ENCODE assay signal across 21 cellular contexts in genomic region chr17:6679241-6679640, GRCh38. TPM values are rescaled to one million over a fixed set of nuclear protein-coding genes. Genes with fewer than 3 reads are reported as not detected.
DNase-seq lines count a peak whose midpoint lies in the region; ATAC-seq and TF ChIP-seq lines count a peak whose summit lies in the region.
"Had no signal": no experiment of that assay in that cellular context is flagged by ENCODE, and none has a peak within 500 bp of the region (broad histone marks: within the 10 kb centered on the region; RNA-seq: fewer than 3 reads in every experiment).

No MANE protein-coding gene starts in this region.

- H3K36me3 ChIP-seq in BLaER1 = no peaks in the 10 kb centered on the region
- H3K36me3 ChIP-seq in RWPE2 (ENCODE audit: low read depth) = no peaks in the 10 kb centered on the region
- no peaks in the 10 kb centered on the region for H3K36me3 ChIP-seq in sigmoid colon
- H3K36me3 ChIP-seq in SJCRH30 = no peaks in the 10 kb centered on the region
- H3K36me3 ChIP-seq: HAP-1 had no signal

- 74 to 80% methylated on average over 6 of the region's 6 CpGs for WGBS in sigmoid colon, 2 donors

- no peak for TF ChIP-seq POLR2A in sigmoid colon (IDR thresholded peaks at IDR 0.05)

- no peak overlapping the region for H3K9ac ChIP-seq in BLaER1

- H3K27ac ChIP-seq in BLaER1 (no peak overlapping the region), RWPE2 (ENCODE audit: poor library complexity, severe bottlenecking) (peak overlapping the region; percentile 34), sigmoid colon (no peak overlapping the region), SJCRH30 (no peak overlapping the region)

- TF ChIP-seq CTCF in RWPE2 (IDR thresholded peaks at IDR 0.05; ENCODE audit: poor library complexity, severe bottlenecking) (no peak), epithelial cell of esophagus (IDR thresholded peaks at IDR 0.05; ENCODE audit: insufficient read depth, low read depth, low read length, missing control alignments) (no peak), sigmoid colon (IDR thresholded peaks at IDR 0.05) (no peak)

- ATAC-seq in RWPE2 (ENCODE audit: low read depth) (peak; percentile 75), HG03354 (IDR thresholded peaks at IDR 0.05; ENCODE audit: poor library complexity, severe bottlenecking, unreplicated experiment) (no peak), GM18873 (IDR thresholded peaks at IDR 0.05; ENCODE audit: low FRiP score, unreplicated experiment) (no peak)
- ATAC-seq: GM12878 had no signal

- peaks cover 58% of the 10 kb centered on the region for H3K27me3 ChIP-seq in BLaER1
- H3K27me3 ChIP-seq in RWPE2 (ENCODE audit: insufficient read depth, poor library complexity, severe bottlenecking) = no peaks in the 10 kb centered on the region
- peaks cover 0 to 25% (median 0%) of the 10 kb centered on the region in 3 donors for H3K27me3 ChIP-seq in sigmoid colon
- peaks cover 5% of the 10 kb centered on the region; the same call in 1 of the 2 replicates for H3K27me3 ChIP-seq in SJCRH30

- H3K4me1 ChIP-seq in BLaER1 (peaks cover 59% of the 10 kb centered on the region), RWPE2 (ENCODE audit: insufficient read depth, poor library complexity, severe bottlenecking) (peaks cover 27% of the 10 kb centered on the region), sigmoid colon (no peaks in the 10 kb centered on the region), SJCRH30 (no peaks in the 10 kb centered on the region)
- H3K4me1 ChIP-seq: HAP-1 had no signal

- intact Hi-C loops in sigmoid colon (cut with DNase I) = no loop called here

- H3K9me3 ChIP-seq in BLaER1 (no peaks in the 10 kb centered on the region), RWPE2 (ENCODE audit: severe bottlenecking) (no peaks in the 10 kb centered on the region), sigmoid colon (no peaks in the 10 kb centered on the region), SJCRH30 (replicated peaks) (no peaks in the 10 kb centered on the region)
- H3K9me3 ChIP-seq: HAP-1 had no signal

- DNase-seq in RWPE2 (ENCODE audit: low spot score) (no peak), epithelial cell of esophagus (ENCODE audit: low read depth) (peak; percentile 29), sigmoid colon (no peak), SJCRH30 (no peak)
- DNase-seq: 8988T; CD4-positive, alpha-beta T cell; CD8-positive, alpha-beta memory T cell; DMS 273 treated with DMSO at 0.1 percent for 48 hours; DMS79; EL; GDM1; GOT3; HFFc6 had no signal

- H3K4me3 ChIP-seq in BLaER1 (no peak overlapping the region), RWPE2 (ENCODE audit: severe bottlenecking) (no peak overlapping the region), epithelial cell of esophagus (ENCODE audit: low read length) (no peak overlapping the region), sigmoid colon (no peak overlapping the region), SJCRH30 (no peak overlapping the region)
- H3K4me3 ChIP-seq: GM12878, HAP-1 had no signal

- TF ChIP-seq EP300 in sigmoid colon (IDR thresholded peaks at IDR 0.05) = no peak

- H4K20me1 ChIP-seq in BLaER1 = peaks cover 44% of the 10 kb centered on the region

- H3K4me2 ChIP-seq in BLaER1 = 0 out of 2 replicates have a peak overlapping the region, but pooled peaks have one; percentile 66

RNA-seq across cellular contexts. Expression of gene C17orf100, which starts 27.7 kb away (rescaled TPM):
- 1 to 10 TPM in 3 of 4 donors, under 1 TPM in 1; 0.81 to 2.8 (median 1.7) TPM for total RNA-seq in sigmoid colon
- polyA plus RNA-seq in sigmoid colon = 1 to 10 TPM; 2.1 to 4.2 (median 2.1) TPM
- total RNA-seq in SJCRH30 (2014; rRNA removed; shearing (Covaris generic)) = 1.4 and 1.9 TPM in 2 replicates

RNA-seq across cellular contexts. Expression of gene MED31, which starts 27.8 kb away (rescaled TPM):
- total RNA-seq in sigmoid colon = 1 to 10 TPM; 2.0 to 8.6 (median 7.1) TPM
- 10 to 100 TPM in 2 of 3 donors, 1 to 10 TPM in 1; 9.6 to 24.0 (median 11.5) TPM for polyA plus RNA-seq in sigmoid colon
- total RNA-seq in SJCRH30 (2014; rRNA removed; shearing (Covaris generic)) = 20.1 and 22.1 TPM in 2 replicates

RNA-seq across cellular contexts. Expression of gene SLC13A5, which starts 33.9 kb away (rescaled TPM):
- under 1 TPM in 1 of 4 donors, not detected in 3; 0.14 TPM for total RNA-seq in sigmoid colon
- under 1 TPM in 2 of 3 donors, not detected in 1; under 0.01 to 0.03 TPM for polyA plus RNA-seq in sigmoid colon
- total RNA-seq in SJCRH30 (2014; rRNA removed; shearing (Covaris generic)) = not detected in 2 replicates
- total RNA-seq: A673; CD4-positive, alpha-beta T cell; CD8-positive, alpha-beta memory T cell; HFFc6 had no signal
- polyA plus RNA-seq: BJ; CD14-positive monocyte; CD8-positive, alpha-beta memory T cell; GM12878 had no signal

RNA-seq across cellular contexts. Expression of gene TXNDC17, which starts 38.4 kb away (rescaled TPM):
- 100 to 1,000 TPM in 3 of 4 donors, 10 to 100 TPM in 1; 37.3 to 152 (median 120) TPM for total RNA-seq in sigmoid colon
- 100 to 1,000 TPM; 296 to 703 (median 532) TPM for polyA plus RNA-seq in sigmoid colon
- total RNA-seq in SJCRH30 (2014; rRNA removed; shearing (Covaris generic)) = 62.0 and 66.1 TPM in 2 replicates

RNA-seq across cellular contexts. Expression of gene KIAA0753, which starts 38.7 kb away (rescaled TPM):
- 10 to 100 TPM; 14.1 to 18.3 (median 14.5) TPM for total RNA-seq in sigmoid colon
- polyA plus RNA-seq in sigmoid colon = 1 to 10 TPM; 3.6 to 8.1 (median 3.9) TPM
- total RNA-seq in SJCRH30 (2014; rRNA removed; shearing (Covaris generic)) = 9.6 and 14.3 TPM in 2 replicates
